2 cellular contexts compared by ENCODE assay signal in the genomic region with DNA sequence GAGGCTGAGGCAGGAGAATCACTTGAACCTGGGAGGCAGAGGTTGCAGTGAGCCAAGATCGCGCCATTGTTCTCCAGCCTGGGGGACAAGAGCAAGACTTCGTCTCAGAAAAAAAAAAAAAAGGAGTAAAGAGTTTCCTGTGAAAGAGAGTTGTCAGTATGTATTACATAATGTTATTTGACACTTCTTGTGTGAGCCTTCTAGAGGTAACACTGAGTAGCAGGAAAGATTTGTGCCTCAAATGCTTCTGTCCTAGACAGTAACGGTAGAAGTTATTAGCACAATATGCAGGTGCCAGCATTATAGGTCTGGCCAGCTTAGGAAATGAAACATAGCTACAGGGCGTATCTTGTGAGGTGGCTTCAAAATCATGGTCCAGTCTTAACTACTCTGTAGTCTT.
TF ChIP-seq lines count a peak whose summit lies in the region.

No MANE protein-coding gene starts in this region.

TF ChIP-seq in SK-N-SH treated with all-trans-retinoic acid at 6 μM for 48 hours, 23 proteins besides CTCF, POLR2A, EP300 and RAD21 (continued from another document):
- TF ChIP-seq, protein P1, sequence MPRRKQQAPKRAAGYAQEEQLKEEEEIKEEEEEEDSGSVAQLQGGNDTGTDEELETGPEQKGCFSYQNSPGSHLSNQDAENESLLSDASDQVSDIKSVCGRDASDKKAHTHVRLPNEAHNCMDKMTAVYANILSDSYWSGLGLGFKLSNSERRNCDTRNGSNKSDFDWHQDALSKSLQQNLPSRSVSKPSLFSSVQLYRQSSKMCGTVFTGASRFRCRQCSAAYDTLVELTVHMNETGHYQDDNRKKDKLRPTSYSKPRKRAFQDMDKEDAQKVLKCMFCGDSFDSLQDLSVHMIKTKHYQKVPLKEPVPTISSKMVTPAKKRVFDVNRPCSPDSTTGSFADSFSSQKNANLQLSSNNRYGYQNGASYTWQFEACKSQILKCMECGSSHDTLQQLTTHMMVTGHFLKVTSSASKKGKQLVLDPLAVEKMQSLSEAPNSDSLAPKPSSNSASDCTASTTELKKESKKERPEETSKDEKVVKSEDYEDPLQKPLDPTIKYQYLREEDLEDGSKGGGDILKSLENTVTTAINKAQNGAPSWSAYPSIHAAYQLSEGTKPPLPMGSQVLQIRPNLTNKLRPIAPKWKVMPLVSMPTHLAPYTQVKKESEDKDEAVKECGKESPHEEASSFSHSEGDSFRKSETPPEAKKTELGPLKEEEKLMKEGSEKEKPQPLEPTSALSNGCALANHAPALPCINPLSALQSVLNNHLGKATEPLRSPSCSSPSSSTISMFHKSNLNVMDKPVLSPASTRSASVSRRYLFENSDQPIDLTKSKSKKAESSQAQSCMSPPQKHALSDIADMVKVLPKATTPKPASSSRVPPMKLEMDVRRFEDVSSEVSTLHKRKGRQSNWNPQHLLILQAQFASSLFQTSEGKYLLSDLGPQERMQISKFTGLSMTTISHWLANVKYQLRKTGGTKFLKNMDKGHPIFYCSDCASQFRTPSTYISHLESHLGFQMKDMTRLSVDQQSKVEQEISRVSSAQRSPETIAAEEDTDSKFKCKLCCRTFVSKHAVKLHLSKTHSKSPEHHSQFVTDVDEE (CRISPR knock-in tag; IDR thresholded peaks at IDR 0.05): no peak
- TF ChIP-seq ZNF8 (CRISPR knock-in tag; IDR thresholded peaks at IDR 0.05): no peak
- no peak for TF ChIP-seq SNAI2 (CRISPR knock-in tag; IDR thresholded peaks at IDR 0.05)
- TF ChIP-seq, protein P2, sequence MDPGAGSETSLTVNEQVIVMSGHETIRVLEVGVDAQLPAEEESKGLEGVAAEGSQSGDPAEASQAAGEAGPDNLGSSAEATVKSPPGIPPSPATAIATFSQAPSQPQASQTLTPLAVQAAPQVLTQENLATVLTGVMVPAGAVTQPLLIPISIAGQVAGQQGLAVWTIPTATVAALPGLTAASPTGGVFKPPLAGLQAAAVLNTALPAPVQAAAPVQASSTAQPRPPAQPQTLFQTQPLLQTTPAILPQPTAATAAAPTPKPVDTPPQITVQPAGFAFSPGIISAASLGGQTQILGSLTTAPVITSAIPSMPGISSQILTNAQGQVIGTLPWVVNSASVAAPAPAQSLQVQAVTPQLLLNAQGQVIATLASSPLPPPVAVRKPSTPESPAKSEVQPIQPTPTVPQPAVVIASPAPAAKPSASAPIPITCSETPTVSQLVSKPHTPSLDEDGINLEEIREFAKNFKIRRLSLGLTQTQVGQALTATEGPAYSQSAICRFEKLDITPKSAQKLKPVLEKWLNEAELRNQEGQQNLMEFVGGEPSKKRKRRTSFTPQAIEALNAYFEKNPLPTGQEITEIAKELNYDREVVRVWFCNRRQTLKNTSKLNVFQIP (CRISPR knock-in tag; IDR thresholded peaks at IDR 0.05; ENCODE audit: borderline replicate concordance, low read depth): no peak
- no peak for TF ChIP-seq ARNTL (CRISPR knock-in tag; IDR thresholded peaks at IDR 0.05; ENCODE audit: borderline replicate concordance, low read depth)
- TF ChIP-seq, protein P3, sequence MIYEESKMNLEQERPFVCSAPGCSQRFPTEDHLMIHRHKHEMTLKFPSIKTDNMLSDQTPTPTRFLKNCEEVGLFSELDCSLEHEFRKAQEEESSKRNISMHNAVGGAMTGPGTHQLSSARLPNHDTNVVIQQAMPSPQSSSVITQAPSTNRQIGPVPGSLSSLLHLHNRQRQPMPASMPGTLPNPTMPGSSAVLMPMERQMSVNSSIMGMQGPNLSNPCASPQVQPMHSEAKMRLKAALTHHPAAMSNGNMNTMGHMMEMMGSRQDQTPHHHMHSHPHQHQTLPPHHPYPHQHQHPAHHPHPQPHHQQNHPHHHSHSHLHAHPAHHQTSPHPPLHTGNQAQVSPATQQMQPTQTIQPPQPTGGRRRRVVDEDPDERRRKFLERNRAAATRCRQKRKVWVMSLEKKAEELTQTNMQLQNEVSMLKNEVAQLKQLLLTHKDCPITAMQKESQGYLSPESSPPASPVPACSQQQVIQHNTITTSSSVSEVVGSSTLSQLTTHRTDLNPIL (CRISPR knock-in tag; IDR thresholded peaks at IDR 0.05; ENCODE audit: low read depth): no peak
- TF ChIP-seq ZFP30 (CRISPR knock-in tag; IDR thresholded peaks at IDR 0.05): no peak
- TF ChIP-seq RARB (CRISPR knock-in tag; IDR thresholded peaks at IDR 0.05): no peak
- no peak for TF ChIP-seq ESRRG (CRISPR knock-in tag; IDR thresholded peaks at IDR 0.05)
- no peak for TF ChIP-seq ZC3H10 (CRISPR knock-in tag; IDR thresholded peaks at IDR 0.05)
- TF ChIP-seq, protein P4, sequence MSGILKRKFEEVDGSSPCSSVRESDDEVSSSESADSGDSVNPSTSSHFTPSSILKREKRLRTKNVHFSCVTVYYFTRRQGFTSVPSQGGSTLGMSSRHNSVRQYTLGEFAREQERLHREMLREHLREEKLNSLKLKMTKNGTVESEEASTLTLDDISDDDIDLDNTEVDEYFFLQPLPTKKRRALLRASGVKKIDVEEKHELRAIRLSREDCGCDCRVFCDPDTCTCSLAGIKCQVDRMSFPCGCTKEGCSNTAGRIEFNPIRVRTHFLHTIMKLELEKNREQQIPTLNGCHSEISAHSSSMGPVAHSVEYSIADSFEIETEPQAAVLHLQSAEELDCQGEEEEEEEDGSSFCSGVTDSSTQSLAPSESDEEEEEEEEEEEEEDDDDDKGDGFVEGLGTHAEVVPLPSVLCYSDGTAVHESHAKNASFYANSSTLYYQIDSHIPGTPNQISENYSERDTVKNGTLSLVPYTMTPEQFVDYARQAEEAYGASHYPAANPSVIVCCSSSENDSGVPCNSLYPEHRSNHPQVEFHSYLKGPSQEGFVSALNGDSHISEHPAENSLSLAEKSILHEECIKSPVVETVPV (CRISPR knock-in tag; IDR thresholded peaks at IDR 0.05): no peak
- no peak for TF ChIP-seq TCF4 (CRISPR knock-in tag; IDR thresholded peaks at IDR 0.05; ENCODE audit: borderline replicate concordance)
TF ChIP-seq in SK-N-SH treated with all-trans-retinoic acid at 6 μM for 48 hours: peak in this region for 0.

TF ChIP-seq in SK-N-SH, 30 proteins besides CTCF, POLR2A, EP300 and RAD21 (continued from another document):
- TF ChIP-seq, protein P5, sequence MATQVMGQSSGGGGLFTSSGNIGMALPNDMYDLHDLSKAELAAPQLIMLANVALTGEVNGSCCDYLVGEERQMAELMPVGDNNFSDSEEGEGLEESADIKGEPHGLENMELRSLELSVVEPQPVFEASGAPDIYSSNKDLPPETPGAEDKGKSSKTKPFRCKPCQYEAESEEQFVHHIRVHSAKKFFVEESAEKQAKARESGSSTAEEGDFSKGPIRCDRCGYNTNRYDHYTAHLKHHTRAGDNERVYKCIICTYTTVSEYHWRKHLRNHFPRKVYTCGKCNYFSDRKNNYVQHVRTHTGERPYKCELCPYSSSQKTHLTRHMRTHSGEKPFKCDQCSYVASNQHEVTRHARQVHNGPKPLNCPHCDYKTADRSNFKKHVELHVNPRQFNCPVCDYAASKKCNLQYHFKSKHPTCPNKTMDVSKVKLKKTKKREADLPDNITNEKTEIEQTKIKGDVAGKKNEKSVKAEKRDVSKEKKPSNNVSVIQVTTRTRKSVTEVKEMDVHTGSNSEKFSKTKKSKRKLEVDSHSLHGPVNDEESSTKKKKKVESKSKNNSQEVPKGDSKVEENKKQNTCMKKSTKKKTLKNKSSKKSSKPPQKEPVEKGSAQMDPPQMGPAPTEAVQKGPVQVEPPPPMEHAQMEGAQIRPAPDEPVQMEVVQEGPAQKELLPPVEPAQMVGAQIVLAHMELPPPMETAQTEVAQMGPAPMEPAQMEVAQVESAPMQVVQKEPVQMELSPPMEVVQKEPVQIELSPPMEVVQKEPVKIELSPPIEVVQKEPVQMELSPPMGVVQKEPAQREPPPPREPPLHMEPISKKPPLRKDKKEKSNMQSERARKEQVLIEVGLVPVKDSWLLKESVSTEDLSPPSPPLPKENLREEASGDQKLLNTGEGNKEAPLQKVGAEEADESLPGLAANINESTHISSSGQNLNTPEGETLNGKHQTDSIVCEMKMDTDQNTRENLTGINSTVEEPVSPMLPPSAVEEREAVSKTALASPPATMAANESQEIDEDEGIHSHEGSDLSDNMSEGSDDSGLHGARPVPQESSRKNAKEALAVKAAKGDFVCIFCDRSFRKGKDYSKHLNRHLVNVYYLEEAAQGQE (IDR thresholded peaks at IDR 0.05; ENCODE audit: low read depth, low read length): no peak
- TF ChIP-seq JUND (IDR thresholded peaks at IDR 0.05) (no peak), SIN3A (IDR thresholded peaks at IDR 0.05; ENCODE audit: borderline replicate concordance, low read depth, low read length) (no peak), RXRA (IDR thresholded peaks at IDR 0.05; ENCODE audit: borderline replicate concordance, low read depth) (no peak), SMC3 (IDR thresholded peaks at IDR 0.05; ENCODE audit: low read depth, low read length) (no peak), GATA2 (CRISPR knock-in tag; IDR thresholded peaks at IDR 0.05) (no peak)
- TF ChIP-seq, protein P6, sequence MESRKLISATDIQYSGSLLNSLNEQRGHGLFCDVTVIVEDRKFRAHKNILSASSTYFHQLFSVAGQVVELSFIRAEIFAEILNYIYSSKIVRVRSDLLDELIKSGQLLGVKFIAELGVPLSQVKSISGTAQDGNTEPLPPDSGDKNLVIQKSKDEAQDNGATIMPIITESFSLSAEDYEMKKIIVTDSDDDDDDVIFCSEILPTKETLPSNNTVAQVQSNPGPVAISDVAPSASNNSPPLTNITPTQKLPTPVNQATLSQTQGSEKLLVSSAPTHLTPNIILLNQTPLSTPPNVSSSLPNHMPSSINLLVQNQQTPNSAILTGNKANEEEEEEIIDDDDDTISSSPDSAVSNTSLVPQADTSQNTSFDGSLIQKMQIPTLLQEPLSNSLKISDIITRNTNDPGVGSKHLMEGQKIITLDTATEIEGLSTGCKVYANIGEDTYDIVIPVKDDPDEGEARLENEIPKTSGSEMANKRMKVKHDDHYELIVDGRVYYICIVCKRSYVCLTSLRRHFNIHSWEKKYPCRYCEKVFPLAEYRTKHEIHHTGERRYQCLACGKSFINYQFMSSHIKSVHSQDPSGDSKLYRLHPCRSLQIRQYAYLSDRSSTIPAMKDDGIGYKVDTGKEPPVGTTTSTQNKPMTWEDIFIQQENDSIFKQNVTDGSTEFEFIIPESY (IDR thresholded peaks at IDR 0.05; ENCODE audit: borderline replicate concordance, low read depth): no peak
TF ChIP-seq in SK-N-SH: peak in this region for 0.
